9 cellular contexts compared by ENCODE assay signal in genomic region chr22:31616315-31616980, GRCh38. TPM values are rescaled to one million over a fixed set of nuclear protein-coding genes. Genes with fewer than 3 reads are reported as not detected.
A peak's percentile ranks its signal among the peaks of the same experiment; 100 is the strongest.
DNase-seq lines count a peak whose midpoint lies in the region; ATAC-seq and TF ChIP-seq lines count a peak whose summit lies in the region.
"Had no signal": no experiment of that assay in that cellular context is flagged by ENCODE, and none has a peak within 500 bp of the region (broad histone marks: within the 10 kb centered on the region; RNA-seq: fewer than 3 reads in every experiment).

No MANE protein-coding gene starts in this region.

- no peak overlapping the region for H2AFZ ChIP-seq in PC-3 (ENCODE audit: low read length)

- no peaks in the 10 kb centered on the region for H3K9me3 ChIP-seq in CD4-positive, alpha-beta T cell (ENCODE audit: control insufficient read depth, low read length)
- H3K9me3 ChIP-seq in PC-3 (ENCODE audit: low read length) = no peaks in the 10 kb centered on the region

- DNase-seq in CD4-positive, alpha-beta T cell = no peak
- DNase-seq in PC-3 (no peak), immature natural killer cell (no peak), GDM1 (lab: John Stamatoyannopoulos, UW) (no peak), NCI-H2029 (lab: John Stamatoyannopoulos, UW) (no peak), NOMO-1 (lab: John Stamatoyannopoulos, UW; ENCODE audit: unreplicated experiment in 2 of 2) (no peak)

- H3K79me2 ChIP-seq in PC-3 (ENCODE audit: low read length) = no peaks in the 10 kb centered on the region

- no TSS peak for BruUV-seq in PC-3 (replicated peaks; lab: Mats Ljungman, UMichigan)

- no peaks in the 10 kb centered on the region for H3F3A ChIP-seq in PC-3 (ENCODE audit: low read length, unreplicated experiment)

- peak overlapping the region; percentile 56 for H3K27ac Mint-ChIP-seq in CD4-positive, alpha-beta T cell
- peak overlapping the region in 5 of 6 donors; percentile 51 to 83 (median 75) for H3K27ac Mint-ChIP-seq in immature natural killer cell

- POLR2A ChIA-PET in CD4-positive, alpha-beta T cell (lab: Charles Lee) = interaction anchor here (2.0 kb wide), 1 partner anchor 14 kb away, joined by 7 read pairs; no protein-coding TSS in a partner anchor
- POLR2A ChIA-PET in PC-3 (lab: Charles Lee; ENCODE audit: unreplicated experiment) = interaction anchor here (0.6 kb wide), 1 partner anchor 46 kb away, joined by 4 read pairs; no protein-coding TSS in a partner anchor

- no peaks in the 10 kb centered on the region for H4K20me1 ChIP-seq in PC-3 (ENCODE audit: low read length)

- no peaks in the 10 kb centered on the region for H3K4me1 ChIP-seq in PC-3 (ENCODE audit: insufficient read depth, low read length)

- no peak overlapping the region for H3K4me3 Mint-ChIP-seq in CD4-positive, alpha-beta T cell
- no peak overlapping the region for H3K4me3 Mint-ChIP-seq in immature natural killer cell

- no peaks in the 10 kb centered on the region for H3K9me3 Mint-ChIP-seq in CD4-positive, alpha-beta T cell
- no peaks in the 10 kb centered on the region for H3K9me3 Mint-ChIP-seq in immature natural killer cell

- H3K36me3 ChIP-seq in PC-3 (ENCODE audit: low read depth, low read length) = no peaks in the 10 kb centered on the region; the same call in 1 of the 2 replicates

- no peak overlapping the region for H3K9ac ChIP-seq in PC-3 (ENCODE audit: low read length)

- peaks cover 7% of the 10 kb centered on the region for H3K4me1 Mint-ChIP-seq in CD4-positive, alpha-beta T cell (ENCODE audit: low read depth)
- H3K4me1 Mint-ChIP-seq in immature natural killer cell = peaks cover 13 to 20% of the 10 kb centered on the region in 2 donors

- H3K4me3 ChIP-seq in PC-3 (ENCODE audit: low read length) = no peak overlapping the region

- intact Hi-C loops in CD4-positive, alpha-beta T cell (cut with DNase I, micrococcal nuclease) = loop anchor here in 1 of 2 experiments (2.0 kb wide), 1 partner anchor 16 kb away; no protein-coding TSS in a partner anchor
- intact Hi-C loops in PC-3 (cut with micrococcal nuclease) = no loop called here

- ATAC-seq in CD4-positive, alpha-beta T cell (ENCODE audit: poor library complexity) = no peak
- ATAC-seq in GM19438 (IDR thresholded peaks at IDR 0.05; ENCODE audit: low read depth, unreplicated experiment) (peak; percentile 70), PC-3 (0 out of 2 replicates have a peak, but pooled peaks have one; percentile 9), HG03565 (IDR thresholded peaks at IDR 0.05; ENCODE audit: unreplicated experiment) (no peak)

- CTCF ChIA-PET in CD4-positive, alpha-beta T cell (lab: Charles Lee) = no interaction called here
- CTCF ChIA-PET in PC-3 (lab: Charles Lee) = no interaction called here

- no peaks in the 10 kb centered on the region for H3K27me3 ChIP-seq in CD4-positive, alpha-beta T cell (ENCODE audit: control insufficient read depth, insufficient read depth, low read length)
- H3K27me3 ChIP-seq in PC-3 (ENCODE audit: low read length) = no peaks in the 10 kb centered on the region

- H3K36me3 Mint-ChIP-seq in CD4-positive, alpha-beta T cell (ENCODE audit: low read depth) = peaks cover 78% of the 10 kb centered on the region
- H3K36me3 Mint-ChIP-seq in immature natural killer cell = peaks cover 0 to 6% (median 0%) of the 10 kb centered on the region in 3 donors

- TF ChIP-seq CTCF in CD4-positive, alpha-beta T cell (IDR thresholded peaks at IDR 0.05) = no peak
- TF ChIP-seq CTCF in PC-3 (conservative IDR thresholded peaks at IDR 0.05; ENCODE audit: low read depth, low read length) = no peak

- H3K27me3 Mint-ChIP-seq in CD4-positive, alpha-beta T cell = no peaks in the 10 kb centered on the region
- H3K27me3 Mint-ChIP-seq in immature natural killer cell (ENCODE audit: low read depth in 3 of 3) = peaks cover 2 to 10% (median 4%) of the 10 kb centered on the region in 3 donors

- H3K27ac ChIP-seq in CD4-positive, alpha-beta T cell (ENCODE audit: low read depth, low read length) = peak overlapping the region; percentile 53
- H3K27ac ChIP-seq in PC-3 (ENCODE audit: low read length) = no peak overlapping the region
- H3K27ac ChIP-seq: epithelial cell of prostate had no signal

- no peaks in the 10 kb centered on the region for H3K9me2 ChIP-seq in PC-3 (replicated peaks; ENCODE audit: low read length)

- H3K4me2 ChIP-seq in PC-3 (ENCODE audit: low read length) = no peak overlapping the region

RNA-seq across cellular contexts. Expression of gene PISD, which starts 45.6 kb away (rescaled TPM):
- 10 to 100 TPM; 23.4 to 25.3 TPM for total RNA-seq in CD4-positive, alpha-beta T cell
- 36.0 and 50.5 TPM in 2 replicates for total RNA-seq in PC-3 (2014; rRNA removed)
- 10 to 100 TPM; 16.3 to 34.8 (median 25.3) TPM for polyA plus RNA-seq in immature natural killer cell

Comparison
In these comparisons a context has a peak if more than half of its experiments do, and no peak if none do; other contexts are left out.
1. ATAC-seq: peak in GM19438 (single experiment) and PC-3 (single experiment); none in CD4-positive, alpha-beta T cell (single experiment) and HG03565 (single experiment).